ENCODE assay signal across 11 cellular contexts in the genomic region with DNA sequence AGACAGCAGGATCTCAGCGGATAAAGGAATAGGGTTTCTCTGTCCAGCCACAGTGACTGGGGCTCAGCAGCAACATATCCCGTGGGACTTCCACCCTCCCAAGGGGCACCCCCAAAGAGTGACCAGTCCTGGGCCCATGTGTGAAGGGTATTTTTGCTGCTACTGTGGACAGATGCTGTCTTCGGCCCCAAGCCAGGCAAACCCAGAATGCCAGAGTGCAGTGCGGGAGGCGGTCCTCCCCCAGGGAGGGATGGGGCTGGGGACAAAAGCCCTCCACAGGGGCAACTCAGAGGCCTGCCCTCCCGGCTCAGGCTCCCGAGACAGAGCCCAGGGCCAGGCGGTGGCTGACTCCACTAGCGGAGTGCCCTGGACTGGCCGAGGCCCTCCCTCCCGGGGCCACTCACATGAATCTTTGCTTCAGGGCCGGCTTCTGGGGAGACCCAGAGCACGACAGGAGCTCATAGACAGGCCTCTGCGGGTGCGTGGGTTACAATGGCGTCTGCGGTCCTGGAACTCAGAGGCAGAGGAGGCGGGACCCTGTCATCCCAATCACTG. TPM values are rescaled to one million over a fixed set of nuclear protein-coding genes. Genes with fewer than 3 reads are reported as not detected.
DNase-seq lines count a peak whose midpoint lies in the region; TF ChIP-seq lines count a peak whose summit lies in the region.
"Had no signal": no experiment of that assay in that cellular context is flagged by ENCODE, and none has a peak within 500 bp of the region (broad histone marks: within the 10 kb centered on the region; RNA-seq: fewer than 3 reads in every experiment).

No MANE protein-coding gene starts in this region.

- H3K27me3 ChIP-seq in SJCRH30: no peaks in the 10 kb centered on the region
- H3K27me3 ChIP-seq in esophagus muscularis mucosa: no peaks in the 10 kb centered on the region
- no peaks in the 10 kb centered on the region for H3K27me3 ChIP-seq in subcutaneous abdominal adipose tissue (ENCODE audit: control insufficient read depth in 5 of 5, insufficient read depth in 4 of 5, low read length in 5 of 5)
- no peaks in the 10 kb centered on the region for H3K27me3 ChIP-seq in effector memory CD4-positive, alpha-beta T cell (replicated peaks; ENCODE audit: control insufficient read depth, insufficient read depth, low read length, poor library complexity, severe bottlenecking)

- intact Hi-C loops in esophagus muscularis mucosa (cut with DNase I): loop anchor here (5.0 kb wide), 1 partner anchor 61 kb away; no protein-coding TSS in a partner anchor

- DNase-seq in SJCRH30 (peak; percentile 50 to 59), esophagus muscularis mucosa (ENCODE audit: extremely low spot score) (no peak), myocyte (ENCODE audit: low read depth) (peak; percentile 28), DMS 273 treated with DMSO at 0.1 percent for 48 hours (lab: John Stamatoyannopoulos, UW) (no peak), iPS-NIHi7 (ENCODE audit: extremely low spot score) (no peak), NCI-H1417 (lab: John Stamatoyannopoulos, UW) (no peak)
- no peak for DNase-seq in effector memory CD4-positive, alpha-beta T cell
- DNase-seq: retina had no signal

- 74% methylated on average over 7 of the region's 18 CpGs for WGBS in esophagus muscularis mucosa

- peak overlapping the region; percentile 42 for H3K4me3 ChIP-seq in SJCRH30
- H3K4me3 ChIP-seq in esophagus muscularis mucosa: no peak overlapping the region
- H3K4me3 ChIP-seq in subcutaneous abdominal adipose tissue (ENCODE audit: low read depth in 1 of 5, low read length in 5 of 5): no peak overlapping the region
- no peak overlapping the region for H3K4me3 ChIP-seq in effector memory CD4-positive, alpha-beta T cell (ENCODE audit: insufficient read depth, low read depth, low read length, poor library complexity, severe bottlenecking)

- H3K9ac ChIP-seq in subcutaneous abdominal adipose tissue (ENCODE audit: low read length in 5 of 5): peak overlapping the region in 1 of 5 donors; percentile 92

- TF ChIP-seq EP300 in esophagus muscularis mucosa (IDR thresholded peaks at IDR 0.05): no peak

- peaks cover 41% of the 10 kb centered on the region for H3K4me1 ChIP-seq in SJCRH30
- peaks cover 46 to 67% (median 58%) of the 10 kb centered on the region in 4 donors for H3K4me1 ChIP-seq in esophagus muscularis mucosa
- H3K4me1 ChIP-seq in subcutaneous abdominal adipose tissue (ENCODE audit: control insufficient read depth in 5 of 5, insufficient read depth in 5 of 5, low read length in 5 of 5): peaks cover 23 to 58% (median 51%) of the 10 kb centered on the region in 5 donors
- H3K4me1 ChIP-seq in effector memory CD4-positive, alpha-beta T cell (ENCODE audit: control insufficient read depth, insufficient read depth, low read length, poor library complexity, severe bottlenecking): no peaks in the 10 kb centered on the region

- H3K36me3 ChIP-seq in SJCRH30 (no peaks in the 10 kb centered on the region), esophagus muscularis mucosa (no peaks in the 10 kb centered on the region), subcutaneous abdominal adipose tissue (ENCODE audit: control insufficient read depth in 5 of 5, insufficient read depth in 5 of 5, low read length in 5 of 5) (no peaks in the 10 kb centered on the region)
- no peaks in the 10 kb centered on the region for H3K36me3 ChIP-seq in effector memory CD4-positive, alpha-beta T cell (ENCODE audit: control insufficient read depth, insufficient read depth, low read length)

- TF ChIP-seq POLR2A in esophagus muscularis mucosa (IDR thresholded peaks at IDR 0.05; ENCODE audit: low read depth): no peak

- no peak for TF ChIP-seq CTCF in esophagus muscularis mucosa (IDR thresholded peaks at IDR 0.05)

- H3K27ac ChIP-seq in SJCRH30 (peak overlapping the region; percentile 91), esophagus muscularis mucosa (replicated peaks in 1 of 4) (peak overlapping the region; percentile 88 to 97 (median 95)), subcutaneous abdominal adipose tissue (ENCODE audit: low read depth, low read length) (peak overlapping the region; percentile 99)
- H3K27ac ChIP-seq in effector memory CD4-positive, alpha-beta T cell (ENCODE audit: insufficient read depth, low read length, poor library complexity, severe bottlenecking): no peak overlapping the region
- H3K27ac ChIP-seq: VCaP had no signal

- H3K9me3 ChIP-seq in SJCRH30 (replicated peaks): no peaks in the 10 kb centered on the region
- H3K9me3 ChIP-seq in esophagus muscularis mucosa: peaks cover 0 to 9% (median 4%) of the 10 kb centered on the region in 4 donors
- H3K9me3 ChIP-seq in subcutaneous abdominal adipose tissue (ENCODE audit: control insufficient read depth in 5 of 5, low read length in 5 of 5): peaks cover 0 to 11% (median 9%) of the 10 kb centered on the region in 5 donors
- no peaks in the 10 kb centered on the region for H3K9me3 ChIP-seq in effector memory CD4-positive, alpha-beta T cell (ENCODE audit: control insufficient read depth, low read length)

RNA-seq across cellular contexts. Expression of a gene that starts 34.7 kb away (rescaled TPM):
- total RNA-seq in SJCRH30 (2014; rRNA removed; shearing (Covaris generic)): not detected in 2 replicates
- total RNA-seq in esophagus muscularis mucosa (not detected), myocyte (not detected in 2 replicates)
- polyA plus RNA-seq in myocyte (2012): not detected
- total RNA-seq: LHCN-M2 had no signal

Comparison
In these comparisons a context has a peak if more than half of its experiments do, and no peak if none do; other contexts are left out.
1. DNase-seq: peak in SJCRH30 (2 of 2) and myocyte (single experiment); none in esophagus muscularis mucosa (single experiment), DMS 273 treated with DMSO at 0.1 percent for 48 hours (single experiment), iPS-NIHi7 (single experiment), effector memory CD4-positive, alpha-beta T cell (0 of 3) and NCI-H1417 (0 of 3).